ENCODE assay signal across 2 cellular contexts in genomic region chr16:78310990-78311561, GRCh38.
TF ChIP-seq lines count a peak whose summit lies in the region.

No MANE protein-coding gene starts in this region.

TF ChIP-seq in IMR-90, 13 proteins besides CTCF, POLR2A, EP300 and RAD21:
- TF ChIP-seq RFX5 (IDR thresholded peaks at IDR 0.05; ENCODE audit: low read depth, low read length) (no peak), MAFK (IDR thresholded peaks at IDR 0.05; ENCODE audit: low read depth, low read length) (no peak), MXI1 (IDR thresholded peaks at IDR 0.05; ENCODE audit: borderline replicate concordance, low read depth, low read length) (no peak), NFE2L2 (IDR thresholded peaks at IDR 0.05; ENCODE audit: low read depth, low read length) (no peak), USF2 (IDR thresholded peaks at IDR 0.05; ENCODE audit: low read depth, low read length) (no peak), SMC3 (IDR thresholded peaks at IDR 0.05; ENCODE audit: low read depth, low read length) (no peak), CHD1 (IDR thresholded peaks at IDR 0.05; ENCODE audit: low read depth, low read length) (no peak), MAZ (IDR thresholded peaks at IDR 0.05; ENCODE audit: borderline replicate concordance, low read depth, low read length) (no peak), BHLHE40 (IDR thresholded peaks at IDR 0.05; ENCODE audit: low read depth, low read length) (no peak), CEBPB (IDR thresholded peaks at IDR 0.05; ENCODE audit: low read depth, low read length) (no peak), ELK1 (IDR thresholded peaks at IDR 0.05; ENCODE audit: borderline replicate concordance, low read depth, low read length) (no peak), RCOR1 (IDR thresholded peaks at IDR 0.05; ENCODE audit: insufficient replicate concordance, low read length) (no peak), FOS (IDR thresholded peaks at IDR 0.05; ENCODE audit: low read depth, low read length) (no peak)

TF ChIP-seq in H1, 55 proteins besides CTCF, POLR2A, EP300 and RAD21:
- peak; percentile 16 for TF ChIP-seq NANOG (IDR thresholded peaks at IDR 0.05; ENCODE audit: insufficient read depth, low read depth, low read length, poor library complexity, severe bottlenecking)
- no peak for TF ChIP-seq BCL11A (IDR thresholded peaks at IDR 0.05; ENCODE audit: low read depth in 2 of 2, low read length in 2 of 2)
- TF ChIP-seq SP1 (IDR thresholded peaks at IDR 0.05; ENCODE audit: low read depth, low read length) = 0 out of 2 replicates have a peak, but pooled peaks have one; percentile 30
TF ChIP-seq in H1: peak in this region for 2.
